In the genomic region with DNA sequence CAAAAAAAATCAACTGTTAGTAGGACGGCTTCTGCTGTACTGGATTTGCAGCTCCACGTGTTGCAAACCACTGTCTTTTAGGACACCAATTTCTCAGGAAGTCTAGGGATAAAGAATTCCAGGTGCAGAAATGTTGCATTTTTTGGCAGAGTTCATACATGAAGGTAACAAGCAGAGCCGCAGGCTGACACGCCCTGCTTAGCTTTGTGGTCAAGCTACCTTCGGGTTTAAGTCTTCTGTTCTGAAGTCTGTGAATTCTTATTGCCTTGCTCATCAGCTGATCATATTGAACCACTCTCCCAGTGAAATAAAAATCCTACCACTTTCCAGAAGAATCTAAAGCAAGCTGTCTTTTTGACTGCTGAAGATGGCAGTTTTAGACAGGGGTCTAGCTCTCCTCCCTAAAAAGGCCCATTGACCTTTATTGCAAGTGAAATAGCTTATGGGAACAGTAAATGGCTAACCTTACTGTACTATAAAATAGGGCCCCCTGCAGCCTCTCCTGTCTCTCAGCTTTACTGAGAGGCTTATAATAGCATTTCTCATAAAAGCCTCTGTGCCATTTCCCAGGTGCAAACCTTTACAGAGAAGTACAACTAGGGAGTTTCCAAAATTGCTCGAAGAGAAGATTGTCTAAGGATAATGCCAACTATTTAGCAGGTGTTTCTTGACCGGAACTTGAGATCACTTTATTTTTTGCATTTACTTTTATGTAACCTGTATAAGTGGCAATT, we compare ENCODE assay signal across 17 cellular contexts.
DNase-seq lines count a peak whose midpoint lies in the region; ATAC-seq, FAIRE-seq and TF ChIP-seq lines count a peak whose summit lies in the region.
"Had no signal": no experiment of that assay in that cellular context is flagged by ENCODE, and none has a peak within 500 bp of the region (broad histone marks: within the 10 kb centered on the region; RNA-seq: fewer than 3 reads in every experiment).

No MANE protein-coding gene starts in this region.

- CTCF ChIA-PET in A549 (lab: Yijun Ruan, JAX) = interaction anchor here (0.6 to 1.3 kb wide), 5 partner anchors 8 to 140 kb away, joined by 3 to 5 read pairs (median 4); no protein-coding TSS in a partner anchor

- H3K27me3 Mint-ChIP-seq in activated T-cell treated with anti-CD3 and anti-CD28 coated beads, Interleukin-2, amount 50 U/mL, for 24 hours = no peaks in the 10 kb centered on the region
- H3K27me3 Mint-ChIP-seq: activated naive CD4-positive, alpha-beta T cell treated with anti-CD3 and anti-CD28 coated beads, Interleukin-2, amount 10 ng/mL, durations not matched to agents 7 days and 5 days; stimulated activated naive CD8-positive, alpha-beta T cell treated with anti-CD3 and anti-CD28 coated beads, Interleukin-15, Interleukin-2, amounts not matched to agents 100 ng/mL and 50 ng/mL, for 24 hours had no signal

- no peaks in the 10 kb centered on the region for H3K36me3 Mint-ChIP-seq in activated T-cell treated with anti-CD3 and anti-CD28 coated beads, Interleukin-2, amount 50 U/mL, for 24 hours (ENCODE audit: low read depth)
- H3K36me3 Mint-ChIP-seq: activated naive CD4-positive, alpha-beta T cell treated with anti-CD3 and anti-CD28 coated beads, Interleukin-2, amount 10 ng/mL, durations not matched to agents 7 days and 5 days had no signal

- no peak for TF ChIP-seq CTCF in A549 (IDR thresholded peaks at IDR 0.05)

- H3K27ac Mint-ChIP-seq in activated T-cell treated with anti-CD3 and anti-CD28 coated beads, Interleukin-2, amount 50 U/mL, for 24 hours = no peak overlapping the region
- H3K27ac Mint-ChIP-seq: activated naive CD4-positive, alpha-beta T cell treated with anti-CD3 and anti-CD28 coated beads, Interleukin-2, amount 10 ng/mL, durations not matched to agents 7 days and 5 days; stimulated activated naive CD8-positive, alpha-beta T cell treated with anti-CD3 and anti-CD28 coated beads, Interleukin-15, Interleukin-2, amounts not matched to agents 100 ng/mL and 50 ng/mL, for 24 hours had no signal

- 42% methylated on average over 7 of the region's 7 CpGs for WGBS in A549 (ENCODE audit: missing lambda C conversion rate)

- no peak for FAIRE-seq in A549 (lab: Jason Lieb, UNC)
- FAIRE-seq: A204.1 had no signal

- H3K9me3 Mint-ChIP-seq in activated T-cell treated with anti-CD3 and anti-CD28 coated beads, Interleukin-2, amount 50 U/mL, for 24 hours = no peaks in the 10 kb centered on the region
- H3K9me3 Mint-ChIP-seq: activated naive CD4-positive, alpha-beta T cell treated with anti-CD3 and anti-CD28 coated beads, Interleukin-2, amount 10 ng/mL, durations not matched to agents 7 days and 5 days; stimulated activated naive CD8-positive, alpha-beta T cell treated with anti-CD3 and anti-CD28 coated beads, Interleukin-15, Interleukin-2, amounts not matched to agents 100 ng/mL and 50 ng/mL, for 24 hours had no signal

- no peaks in the 10 kb centered on the region for H3K9me3 ChIP-seq in A549
- H3K9me3 ChIP-seq: lower lobe of right lung had no signal

- POLR2A ChIA-PET in A549 (lab: Yijun Ruan, JAX) = interaction anchor here (0.9 to 1.9 kb wide), 2 partner anchors 37 to 91 kb away, joined by 3 to 7 read pairs; no protein-coding TSS in a partner anchor

- no peak for TF ChIP-seq POLR2A in A549 (IDR thresholded peaks at IDR 0.05; ENCODE audit: low read length)

- no peak overlapping the region for H3K4me3 ChIP-seq in A549
- H3K4me3 ChIP-seq: lower lobe of right lung, SK-N-MC, skin epidermis had no signal

- DNase-seq in A549 (ENCODE audit: low read depth in 1 of 2, low spot score in 1 of 2) = no peak
- peak; percentile 86 for DNase-seq in HT1080 (ENCODE audit: low read depth)
- peak; percentile 88 for DNase-seq in SW480 (ENCODE audit: low spot score)
- peak; percentile 79 for DNase-seq in islet precursor cell
- DNase-seq in NCI-H187 (lab: John Stamatoyannopoulos, UW) = no peak
- no peak for DNase-seq in SK-N-DZ (ENCODE audit: low spot score)
- DNase-seq in activated T-cell treated with anti-CD3 and anti-CD28 coated beads, Interleukin-2, amount 50 U/mL, for 24 hours = no peak
- no peak for DNase-seq in KBM-7
- DNase-seq: activated naive CD4-positive, alpha-beta T cell treated with anti-CD3 and anti-CD28 coated beads, Interleukin-2, amount 10 ng/mL, durations not matched to agents 7 days and 5 days; COR-L47; erythroblast; lower lobe of right lung; NCI-H2107 had no signal

- no peak for TF ChIP-seq EP300 in A549 (IDR thresholded peaks at IDR 0.05)

- TF ChIP-seq RAD21 in A549 (conservative IDR thresholded peaks at IDR 0.05 in 1 of 2, IDR thresholded peaks at IDR 0.05 in 1 of 2) = no peak

- H3K4me1 Mint-ChIP-seq in activated T-cell treated with anti-CD3 and anti-CD28 coated beads, Interleukin-2, amount 50 U/mL, for 24 hours (ENCODE audit: low read depth) = no peaks in the 10 kb centered on the region
- H3K4me1 Mint-ChIP-seq: activated naive CD4-positive, alpha-beta T cell treated with anti-CD3 and anti-CD28 coated beads, Interleukin-2, amount 10 ng/mL, durations not matched to agents 7 days and 5 days had no signal

- ATAC-seq in A549 = peak in 1 of 2 experiments; percentile 58; a peak in 3 of 6 replicates

- in situ Hi-C loops in KBM-7 (cut with MboI; ENCODE audit: low pct_unique_long_range_greater_than_20kb, low sequenced_read_pairs) = no loop called here

- no peak overlapping the region for H3K4me3 Mint-ChIP-seq in activated T-cell treated with anti-CD3 and anti-CD28 coated beads, Interleukin-2, amount 50 U/mL, for 24 hours
- H3K4me3 Mint-ChIP-seq: activated naive CD4-positive, alpha-beta T cell treated with anti-CD3 and anti-CD28 coated beads, Interleukin-2, amount 10 ng/mL, durations not matched to agents 7 days and 5 days; stimulated activated naive CD8-positive, alpha-beta T cell treated with anti-CD3 and anti-CD28 coated beads, Interleukin-15, Interleukin-2, amounts not matched to agents 100 ng/mL and 50 ng/mL, for 24 hours had no signal

- H3K4me2 ChIP-seq in A549 = peak overlapping the region; percentile 28

- peaks cover 24% of the 10 kb centered on the region for H3K4me1 ChIP-seq in A549
- H3K4me1 ChIP-seq: lower lobe of right lung had no signal

- peak overlapping the region in 1 of 2 experiments; percentile 40; a peak in 2 of 6 replicates for H3K27ac ChIP-seq in A549
- H3K27ac ChIP-seq: lower lobe of right lung, SK-N-MC, skin epidermis had no signal

TF ChIP-seq in A549, 52 proteins besides CTCF, POLR2A, EP300 and RAD21 (continues in another document):
- TF ChIP-seq RCOR1 (IDR thresholded peaks at IDR 0.05; ENCODE audit: low read depth, low read length) (no peak), ESRRA (IDR thresholded peaks at IDR 0.05; ENCODE audit: borderline replicate concordance, low read length) (no peak), RARB (CRISPR knock-in tag; IDR thresholded peaks at IDR 0.05) (no peak), HOXA7 (CRISPR knock-in tag; IDR thresholded peaks at IDR 0.05) (no peak), EHMT2 (IDR thresholded peaks at IDR 0.05; ENCODE audit: low read depth) (no peak), BHLHE40 (IDR thresholded peaks at IDR 0.05; ENCODE audit: low read depth, low read length) (no peak)
- TF ChIP-seq, protein P1, sequence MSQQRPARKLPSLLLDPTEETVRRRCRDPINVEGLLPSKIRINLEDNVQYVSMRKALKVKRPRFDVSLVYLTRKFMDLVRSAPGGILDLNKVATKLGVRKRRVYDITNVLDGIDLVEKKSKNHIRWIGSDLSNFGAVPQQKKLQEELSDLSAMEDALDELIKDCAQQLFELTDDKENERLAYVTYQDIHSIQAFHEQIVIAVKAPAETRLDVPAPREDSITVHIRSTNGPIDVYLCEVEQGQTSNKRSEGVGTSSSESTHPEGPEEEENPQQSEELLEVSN (IDR thresholded peaks at IDR 0.05; ENCODE audit: borderline replicate concordance, low read depth) = no peak
- TF ChIP-seq, protein P2, sequence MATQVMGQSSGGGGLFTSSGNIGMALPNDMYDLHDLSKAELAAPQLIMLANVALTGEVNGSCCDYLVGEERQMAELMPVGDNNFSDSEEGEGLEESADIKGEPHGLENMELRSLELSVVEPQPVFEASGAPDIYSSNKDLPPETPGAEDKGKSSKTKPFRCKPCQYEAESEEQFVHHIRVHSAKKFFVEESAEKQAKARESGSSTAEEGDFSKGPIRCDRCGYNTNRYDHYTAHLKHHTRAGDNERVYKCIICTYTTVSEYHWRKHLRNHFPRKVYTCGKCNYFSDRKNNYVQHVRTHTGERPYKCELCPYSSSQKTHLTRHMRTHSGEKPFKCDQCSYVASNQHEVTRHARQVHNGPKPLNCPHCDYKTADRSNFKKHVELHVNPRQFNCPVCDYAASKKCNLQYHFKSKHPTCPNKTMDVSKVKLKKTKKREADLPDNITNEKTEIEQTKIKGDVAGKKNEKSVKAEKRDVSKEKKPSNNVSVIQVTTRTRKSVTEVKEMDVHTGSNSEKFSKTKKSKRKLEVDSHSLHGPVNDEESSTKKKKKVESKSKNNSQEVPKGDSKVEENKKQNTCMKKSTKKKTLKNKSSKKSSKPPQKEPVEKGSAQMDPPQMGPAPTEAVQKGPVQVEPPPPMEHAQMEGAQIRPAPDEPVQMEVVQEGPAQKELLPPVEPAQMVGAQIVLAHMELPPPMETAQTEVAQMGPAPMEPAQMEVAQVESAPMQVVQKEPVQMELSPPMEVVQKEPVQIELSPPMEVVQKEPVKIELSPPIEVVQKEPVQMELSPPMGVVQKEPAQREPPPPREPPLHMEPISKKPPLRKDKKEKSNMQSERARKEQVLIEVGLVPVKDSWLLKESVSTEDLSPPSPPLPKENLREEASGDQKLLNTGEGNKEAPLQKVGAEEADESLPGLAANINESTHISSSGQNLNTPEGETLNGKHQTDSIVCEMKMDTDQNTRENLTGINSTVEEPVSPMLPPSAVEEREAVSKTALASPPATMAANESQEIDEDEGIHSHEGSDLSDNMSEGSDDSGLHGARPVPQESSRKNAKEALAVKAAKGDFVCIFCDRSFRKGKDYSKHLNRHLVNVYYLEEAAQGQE (IDR thresholded peaks at IDR 0.05) = no peak
- TF ChIP-seq, protein P3, sequence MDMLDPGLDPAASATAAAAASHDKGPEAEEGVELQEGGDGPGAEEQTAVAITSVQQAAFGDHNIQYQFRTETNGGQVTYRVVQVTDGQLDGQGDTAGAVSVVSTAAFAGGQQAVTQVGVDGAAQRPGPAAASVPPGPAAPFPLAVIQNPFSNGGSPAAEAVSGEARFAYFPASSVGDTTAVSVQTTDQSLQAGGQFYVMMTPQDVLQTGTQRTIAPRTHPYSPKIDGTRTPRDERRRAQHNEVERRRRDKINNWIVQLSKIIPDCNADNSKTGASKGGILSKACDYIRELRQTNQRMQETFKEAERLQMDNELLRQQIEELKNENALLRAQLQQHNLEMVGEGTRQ (IDR thresholded peaks at IDR 0.05) = no peak
- TF ChIP-seq, protein P4, sequence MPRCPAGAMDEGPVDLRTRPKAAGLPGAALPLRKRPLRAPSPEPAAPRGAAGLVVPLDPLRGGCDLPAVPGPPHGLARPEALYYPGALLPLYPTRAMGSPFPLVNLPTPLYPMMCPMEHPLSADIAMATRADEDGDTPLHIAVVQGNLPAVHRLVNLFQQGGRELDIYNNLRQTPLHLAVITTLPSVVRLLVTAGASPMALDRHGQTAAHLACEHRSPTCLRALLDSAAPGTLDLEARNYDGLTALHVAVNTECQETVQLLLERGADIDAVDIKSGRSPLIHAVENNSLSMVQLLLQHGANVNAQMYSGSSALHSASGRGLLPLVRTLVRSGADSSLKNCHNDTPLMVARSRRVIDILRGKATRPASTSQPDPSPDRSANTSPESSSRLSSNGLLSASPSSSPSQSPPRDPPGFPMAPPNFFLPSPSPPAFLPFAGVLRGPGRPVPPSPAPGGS (IDR thresholded peaks at IDR 0.05) = no peak

Comparison
In these comparisons a context has a peak if more than half of its experiments do, and no peak if none do; other contexts are left out.
1. DNase-seq: peak in HT1080 (single experiment), SW480 (single experiment) and islet precursor cell (single experiment); none in A549 (0 of 2), NCI-H187 (0 of 2), SK-N-DZ (single experiment), activated T-cell treated with anti-CD3 and anti-CD28 coated beads, Interleukin-2, amount 50 U/mL, for 24 hours (single experiment) and KBM-7 (single experiment).